In the genomic region with DNA sequence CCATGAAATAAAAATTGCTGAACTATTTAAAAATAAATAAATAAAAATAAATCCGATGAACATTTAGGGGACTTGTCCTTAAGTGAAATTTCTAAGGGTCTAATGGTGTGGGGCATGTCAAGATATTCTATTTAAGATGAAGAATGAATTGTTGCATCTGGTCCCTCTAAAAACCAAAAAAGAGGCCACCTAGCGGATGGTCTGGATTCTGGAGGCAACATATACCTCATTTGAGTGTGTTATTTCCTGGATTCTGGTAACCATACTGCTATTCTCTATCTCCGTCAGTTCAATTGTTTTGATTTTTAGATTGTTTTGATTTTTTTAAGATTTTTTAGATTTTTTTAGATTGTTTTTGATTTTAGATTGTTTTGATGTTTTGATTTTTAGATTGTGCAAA, we compare ENCODE assay signal across 13 cellular contexts. TPM values are rescaled to one million over a fixed set of nuclear protein-coding genes. Genes with fewer than 3 reads are reported as not detected.
DNase-seq lines count a peak whose midpoint lies in the region; ATAC-seq, FAIRE-seq and TF ChIP-seq lines count a peak whose summit lies in the region.
"Had no signal": no experiment of that assay in that cellular context is flagged by ENCODE, and none has a peak within 500 bp of the region (broad histone marks: within the 10 kb centered on the region; RNA-seq: fewer than 3 reads in every experiment).

No MANE protein-coding gene starts in this region.

- WGBS in pancreas, 2 donors, result 31 to 39% methylated on average over 3 of the region's 3 CpGs

- intact Hi-C loops in pancreas (cut with DNase I), result no loop called here

- H3K27ac ChIP-seq in WERI-Rb-1 (no peak overlapping the region), pancreas (no peak overlapping the region)
- H3K27ac ChIP-seq: RWPE1 had no signal

- ATAC-seq in pancreas, result no peak
- ATAC-seq in stimulated activated naive CD8-positive, alpha-beta T cell treated with anti-CD3 and anti-CD28 coated beads, Interleukin-15, Interleukin-2, amounts not matched to agents 100 U/mL and 50 U/mL, for 24 hours, result no peak

- H3K27me3 ChIP-seq in WERI-Rb-1 (ENCODE audit: insufficient read depth, low read depth, severe bottlenecking), result peaks cover 16% of the 10 kb centered on the region
- no peaks in the 10 kb centered on the region for H3K27me3 ChIP-seq in pancreas

- TF ChIP-seq CTCF in LNCaP clone FGC (IDR thresholded peaks at IDR 0.05; ENCODE audit: control insufficient read depth, extremely low read depth, insufficient read depth) (peak; percentile 29; the same call in 1 of the 2 replicates), WERI-Rb-1 (IDR thresholded peaks at IDR 0.05; ENCODE audit: low read depth, low read length) (peak; percentile 34), pancreas (IDR thresholded peaks at IDR 0.05) (peak in 1 of 4 donors; percentile 19)

- H3K36me3 ChIP-seq in WERI-Rb-1 (no peaks in the 10 kb centered on the region), pancreas (no peaks in the 10 kb centered on the region)

- H3K9me3 ChIP-seq in WERI-Rb-1 (ENCODE audit: severe bottlenecking) (no peaks in the 10 kb centered on the region), pancreas (no peaks in the 10 kb centered on the region)

- H3K4me3 ChIP-seq in LNCaP clone FGC (ENCODE audit: low read depth, low read length) (no peak overlapping the region), WERI-Rb-1 (ENCODE audit: low read depth, low read length) (no peak overlapping the region), pancreas (no peak overlapping the region)

- peak; percentile 92 for FAIRE-seq in pancreas (lab: Jason Lieb, UNC)

- DNase-seq in NCI-H82 (lab: John Stamatoyannopoulos, UW) (peak; percentile 20), NCI-H82 treated with DMSO at 0.1 percent for 48 hours (lab: John Stamatoyannopoulos, UW; ENCODE audit: unreplicated experiment) (no peak), LNCaP clone FGC (ENCODE audit: low read depth) (peak; percentile 4), WERI-Rb-1 (no peak), pancreas (no peak), hippocampal formation (lab: John Stamatoyannopoulos, UW) (no peak)
- DNase-seq in stimulated activated naive CD8-positive, alpha-beta T cell treated with anti-CD3 and anti-CD28 coated beads, Interleukin-15, Interleukin-2, amounts not matched to agents 100 U/mL and 50 U/mL, for 24 hours, result no peak
- no peak for DNase-seq in activated T-cell treated with anti-CD3 and anti-CD28 coated beads, Interleukin-2, amount 50 U/mL, for 1 hour
- DNase-seq: NCI-H1048; stimulated activated CD4-positive, alpha-beta T cell treated with anti-CD3 and anti-CD28 coated beads, Interleukin-4, amount 100 ng/mL, for 4 hours had no signal

- H3K4me1 ChIP-seq in pancreas, result no peaks in the 10 kb centered on the region

RNA-seq across cellular contexts. Expression of a gene that starts 28.3 kb away (rescaled TPM):
- under 1 TPM in 4 of 6 donors, not detected in 2; 0.06 to 0.13 (median 0.09) TPM for total RNA-seq in pancreas
- not detected for polyA plus RNA-seq in pancreas
- total RNA-seq: endothelial cell of umbilical vein, subcutaneous adipose tissue had no signal
- polyA plus RNA-seq: endothelial cell of umbilical vein had no signal

Comparison
In these comparisons a context has a peak if more than half of its experiments do, and no peak if none do; other contexts are left out.
1. DNase-seq: peak in NCI-H82 (single experiment) and LNCaP clone FGC (single experiment); none in NCI-H82 treated with DMSO at 0.1 percent for 48 hours (single experiment), WERI-Rb-1 (single experiment), pancreas (0 of 6), stimulated activated naive CD8-positive, alpha-beta T cell treated with anti-CD3 and anti-CD28 coated beads, Interleukin-15, Interleukin-2, amounts not matched to agents 100 U/mL and 50 U/mL, for 24 hours (single experiment), hippocampal formation (0 of 2) and activated T-cell treated with anti-CD3 and anti-CD28 coated beads, Interleukin-2, amount 50 U/mL, for 1 hour (single experiment).